ENCODE assay signal across 18 cellular contexts in the genomic region with DNA sequence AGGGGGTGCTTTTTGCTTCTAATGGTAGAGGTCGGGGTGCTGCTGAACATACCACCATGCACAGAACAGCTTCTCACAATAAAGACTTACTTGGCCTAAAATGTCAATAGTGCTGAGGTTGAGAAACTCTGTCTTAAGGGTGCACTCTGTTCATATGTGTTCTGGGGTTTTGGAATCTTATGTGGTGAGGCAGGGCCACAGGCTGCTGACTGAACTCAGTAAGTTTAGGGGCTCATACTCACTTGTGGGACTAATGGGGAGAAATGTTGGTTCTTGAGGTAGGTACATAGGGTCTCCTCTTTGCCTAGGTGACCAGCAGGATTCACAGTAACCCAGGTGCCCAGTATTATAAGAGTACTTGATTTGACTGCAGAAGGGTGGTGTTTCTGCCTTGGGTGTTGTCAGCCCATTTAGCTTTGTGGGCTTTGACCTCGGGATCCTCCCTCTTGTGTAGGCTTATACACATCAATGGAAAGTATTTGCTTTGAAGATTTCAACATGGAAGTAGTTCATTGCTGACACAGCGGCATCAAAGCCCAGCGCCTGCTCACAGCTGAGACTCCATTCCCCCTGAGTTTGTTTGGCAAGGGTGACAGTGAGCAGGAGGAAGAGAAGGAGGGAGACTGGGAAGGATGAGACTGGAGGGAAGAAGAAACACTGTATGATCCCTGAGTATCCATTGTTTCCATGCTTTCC. TPM values are rescaled to one million over a fixed set of nuclear protein-coding genes. Genes with fewer than 3 reads are reported as not detected.
DNase-seq lines count a peak whose midpoint lies in the region; ATAC-seq and TF ChIP-seq lines count a peak whose summit lies in the region.
"Had no signal": no experiment of that assay in that cellular context is flagged by ENCODE, and none has a peak within 500 bp of the region (broad histone marks: within the 10 kb centered on the region; RNA-seq: fewer than 3 reads in every experiment).

No MANE protein-coding gene starts in this region.

- H3K36me3 ChIP-seq in OCI-LY7 (ENCODE audit: insufficient read depth, low read length) (peaks cover 48% of the 10 kb centered on the region), skeletal muscle tissue (ENCODE audit: control insufficient read depth in 3 of 3, insufficient read depth in 3 of 3, low read length in 3 of 3) (peaks cover 0 to 6% (median 3%) of the 10 kb centered on the region in 3 donors), H7 (replicated peaks; ENCODE audit: control insufficient read depth, insufficient read depth, low read length) (no peaks in the 10 kb centered on the region; the same call in none of the 2 replicates)

- H3K4me3 Mint-ChIP-seq in T-helper 2 cell treated with Interferon-gamma antibody and Interleukin-4, amounts not matched to agents 5 μg/mL and 100 μg/mL, for 36 hours = peak overlapping the region; percentile 29
- H3K4me3 Mint-ChIP-seq in activated naive CD8-positive, alpha-beta T cell treated with anti-CD3 and anti-CD28 coated beads, Interleukin-2, amount 50 U/mL, for 24 hours = no peak overlapping the region

- peaks cover 48% of the 10 kb centered on the region for H3K79me2 ChIP-seq in OCI-LY7 (ENCODE audit: insufficient read depth, low read depth, low read length)

- H3K9me2 ChIP-seq in OCI-LY7 (ENCODE audit: insufficient read depth, low read length) = no peaks in the 10 kb centered on the region

- peak overlapping the region; percentile 97 for H3K27ac ChIP-seq in OCI-LY7 (ENCODE audit: low read depth, low read length, poor library complexity, severe bottlenecking)
- H3K27ac ChIP-seq in skeletal muscle tissue (ENCODE audit: low read depth, low read length) = peak overlapping the region; percentile 79
- H3K27ac ChIP-seq: hepatocyte, SK-N-MC had no signal

- CTCF ChIA-PET in OCI-LY7 (lab: Charles Lee; ENCODE audit: unreplicated experiment) = no interaction called here

- no peaks in the 10 kb centered on the region for H4K20me1 ChIP-seq in OCI-LY7 (ENCODE audit: insufficient read depth, low read length)

- intact Hi-C loops in OCI-LY7 (cut with micrococcal nuclease; ENCODE audit: unreplicated experiment) = no loop called here

- no TSS peak for BruUV-seq in OCI-LY7 (replicated peaks; lab: Mats Ljungman, UMichigan)

- no peak overlapping the region for H2AFZ ChIP-seq in OCI-LY7 (ENCODE audit: low read length)
- H2AFZ ChIP-seq: hepatocyte had no signal

- peak overlapping the region; percentile 80 for H3K27ac Mint-ChIP-seq in T-helper 2 cell treated with Interferon-gamma antibody and Interleukin-4, amounts not matched to agents 5 μg/mL and 100 μg/mL, for 36 hours
- peak overlapping the region; percentile 69 for H3K27ac Mint-ChIP-seq in activated naive CD8-positive, alpha-beta T cell treated with anti-CD3 and anti-CD28 coated beads, Interleukin-2, amount 50 U/mL, for 24 hours
- H3K27ac Mint-ChIP-seq: progenitor cell of endocrine pancreas had no signal

- H3K4me1 Mint-ChIP-seq in T-helper 2 cell treated with Interferon-gamma antibody and Interleukin-4, amounts not matched to agents 5 μg/mL and 100 μg/mL, for 36 hours (ENCODE audit: low read depth) = peaks cover 55% of the 10 kb centered on the region
- H3K4me1 Mint-ChIP-seq in activated naive CD8-positive, alpha-beta T cell treated with anti-CD3 and anti-CD28 coated beads, Interleukin-2, amount 50 U/mL, for 24 hours = peaks cover 75% of the 10 kb centered on the region

- no peaks in the 10 kb centered on the region for H3K27me3 Mint-ChIP-seq in T-helper 2 cell treated with Interferon-gamma antibody and Interleukin-4, amounts not matched to agents 5 μg/mL and 100 μg/mL, for 36 hours (ENCODE audit: low read depth)
- no peaks in the 10 kb centered on the region for H3K27me3 Mint-ChIP-seq in activated naive CD8-positive, alpha-beta T cell treated with anti-CD3 and anti-CD28 coated beads, Interleukin-2, amount 50 U/mL, for 24 hours
- H3K27me3 Mint-ChIP-seq: progenitor cell of endocrine pancreas had no signal

- H3K4me3 ChIP-seq in OCI-LY7 (ENCODE audit: low read depth, low read length, poor library complexity, severe bottlenecking) (peak overlapping the region; percentile 44), skeletal muscle tissue (ENCODE audit: low read length in 3 of 3) (no peak overlapping the region), H7 (ENCODE audit: insufficient read depth, low read depth, low read length) (no peak overlapping the region)
- H3K4me3 ChIP-seq: hepatocyte, lung, SK-N-MC had no signal

- POLR2A ChIA-PET in OCI-LY7 (lab: Charles Lee) = interaction anchor here (1.0 to 1.9 kb wide), 2 partner anchors 8 to 9 kb away, joined by 3 to 6 read pairs; no protein-coding TSS in a partner anchor

- no peak for TF ChIP-seq CTCF in OCI-LY7 (conservative IDR thresholded peaks at IDR 0.05; ENCODE audit: low read length)

- H3K9me3 ChIP-seq in OCI-LY7 (ENCODE audit: low read length) (no peaks in the 10 kb centered on the region), skeletal muscle tissue (ENCODE audit: control insufficient read depth in 3 of 3, low read length in 3 of 3) (no peaks in the 10 kb centered on the region)

- peaks cover 75% of the 10 kb centered on the region for H3K4me1 ChIP-seq in OCI-LY7 (ENCODE audit: insufficient read depth, low read length, poor library complexity, severe bottlenecking)
- H3K4me1 ChIP-seq in skeletal muscle tissue (ENCODE audit: control insufficient read depth in 3 of 3, insufficient read depth in 3 of 3, low read length in 3 of 3) = peaks cover 63 to 71% (median 64%) of the 10 kb centered on the region in 3 donors

- peak overlapping the region; percentile 91 for H3K4me2 ChIP-seq in OCI-LY7 (ENCODE audit: low read length)
- H3K4me2 ChIP-seq: hepatocyte had no signal

- H3K9ac ChIP-seq in skeletal muscle tissue (ENCODE audit: low read depth in 1 of 3, low read length in 3 of 3) = peak overlapping the region in 2 of 3 donors; percentile 19 to 60

- no peak for DNase-seq in T-helper 2 cell treated with Interferon-gamma antibody and Interleukin-4, amounts not matched to agents 5 μg/mL and 100 μg/mL, for 36 hours (ENCODE audit: low spot score)
- DNase-seq in T-helper 2 cell (no peak), OCI-LY7 (ENCODE audit: low spot score) (no peak), H7 (no peak), NCI-H1694 (lab: John Stamatoyannopoulos, UW) (no peak)
- DNase-seq in activated naive CD8-positive, alpha-beta T cell treated with anti-CD3 and anti-CD28 coated beads, Interleukin-2, amount 50 U/mL, for 24 hours = no peak
- DNase-seq: DMS53; IMR-90; NCI-H2081; NK-92 treated with Interleukin-12 subunit alpha and Interleukin-12 subunit beta, amount 100 ng/mL, for 24 hours; stimulated activated CD4-positive, alpha-beta T cell treated with anti-CD3 and anti-CD28 coated beads, Interleukin-2, amount 100 ng/mL, for 48 hours; substantia nigra had no signal

- peaks cover 53% of the 10 kb centered on the region for H3K36me3 Mint-ChIP-seq in T-helper 2 cell treated with Interferon-gamma antibody and Interleukin-4, amounts not matched to agents 5 μg/mL and 100 μg/mL, for 36 hours (ENCODE audit: low read depth)
- peaks cover 51% of the 10 kb centered on the region for H3K36me3 Mint-ChIP-seq in activated naive CD8-positive, alpha-beta T cell treated with anti-CD3 and anti-CD28 coated beads, Interleukin-2, amount 50 U/mL, for 24 hours (ENCODE audit: low read depth)

- H3K27me3 ChIP-seq in skeletal muscle tissue (ENCODE audit: control insufficient read depth in 3 of 3, insufficient read depth in 3 of 3, low read length in 3 of 3) (no peaks in the 10 kb centered on the region), H7 (ENCODE audit: control insufficient read depth, insufficient read depth, low read length) (no peaks in the 10 kb centered on the region)
- H3K27me3 ChIP-seq: hepatocyte had no signal

- peak; percentile 64 for ATAC-seq in activated naive CD8-positive, alpha-beta T cell treated with anti-CD3 and anti-CD28 coated beads, Interleukin-2, amount 50 U/mL, for 24 hours
- no peak for ATAC-seq in esophagus mucosa

- H3K9me3 Mint-ChIP-seq in T-helper 2 cell treated with Interferon-gamma antibody and Interleukin-4, amounts not matched to agents 5 μg/mL and 100 μg/mL, for 36 hours = no peaks in the 10 kb centered on the region
- H3K9me3 Mint-ChIP-seq in activated naive CD8-positive, alpha-beta T cell treated with anti-CD3 and anti-CD28 coated beads, Interleukin-2, amount 50 U/mL, for 24 hours = no peaks in the 10 kb centered on the region

RNA-seq across cellular contexts. Expression of a gene that starts 17.2 kb away (rescaled TPM):
- 50.9 and 53.1 TPM in 2 replicates for total RNA-seq in OCI-LY7 (2014; rRNA removed; shearing (Covaris generic))
- total RNA-seq in OCI-LY7 (2022) (79.5 and 98.8 TPM in 2 replicates), skeletal muscle tissue (9.4 TPM), esophagus mucosa (4.7 TPM)
- total RNA-seq in H7 (2014; rRNA removed; shearing (Covaris generic)) = 16.8 and 19.8 TPM in 2 replicates

RNA-seq across cellular contexts. Expression of a gene that starts 29.2 kb away (rescaled TPM):
- 28.6 and 35.2 TPM in 2 replicates for total RNA-seq in OCI-LY7 (2014; rRNA removed; shearing (Covaris generic))
- total RNA-seq in OCI-LY7 (2022) (33.4 and 35.8 TPM in 2 replicates), skeletal muscle tissue (11.0 TPM), esophagus mucosa (8.1 TPM)
- 15.8 and 20.7 TPM in 2 replicates for total RNA-seq in H7 (2014; rRNA removed; shearing (Covaris generic))

RNA-seq across cellular contexts. Expression of a gene that starts 29.3 kb away (rescaled TPM):
- 75.3 and 85.1 TPM in 2 replicates for total RNA-seq in OCI-LY7 (2014; rRNA removed; shearing (Covaris generic))
- total RNA-seq in OCI-LY7 (2022) (80.4 and 85.5 TPM in 2 replicates), skeletal muscle tissue (49.1 TPM), esophagus mucosa (14.8 TPM)
- 34.6 and 56.5 TPM in 2 replicates for total RNA-seq in H7 (2014; rRNA removed; shearing (Covaris generic))

RNA-seq across cellular contexts. Expression of a gene that starts 36.3 kb away (rescaled TPM):
- 38.9 and 46.2 TPM in 2 replicates for total RNA-seq in OCI-LY7 (2014; rRNA removed; shearing (Covaris generic))
- total RNA-seq in OCI-LY7 (2022) = 27.5 and 36.8 TPM in 2 replicates
- 23.0 TPM for total RNA-seq in skeletal muscle tissue
- 7.5 and 10.3 TPM in 2 replicates for total RNA-seq in H7 (2014; rRNA removed; shearing (Covaris generic))
- 4.8 TPM for total RNA-seq in esophagus mucosa

RNA-seq across cellular contexts. Expression of a gene that starts 45.6 kb away (rescaled TPM):
- 0.08 TPM in 1 of 2 replicates, not detected in the other for total RNA-seq in OCI-LY7 (2014; rRNA removed; shearing (Covaris generic))
- total RNA-seq in OCI-LY7 (2022) (not detected in 2 replicates), skeletal muscle tissue (not detected), esophagus mucosa (82.1 TPM)
- total RNA-seq in H7 (2014; rRNA removed; shearing (Covaris generic)) = 15.5 and 18.0 TPM in 2 replicates
- total RNA-seq: IMR-90 had no signal
